In genomic region chr6:150118642-150119041, GRCh38 we compare ENCODE assay signal across 1 cellular context.
A peak's percentile ranks its signal among the peaks of the same experiment; 100 is the strongest.
TF ChIP-seq lines count a peak whose summit lies in the region.

No MANE protein-coding gene starts in this region.

TF ChIP-seq in HepG2, 621 proteins besides CTCF, POLR2A, EP300 and RAD21 (continued from another document):
- TF ChIP-seq ZNF20 (CRISPR knock-in tag; IDR thresholded peaks at IDR 0.05) (no peak), CEBPB (IDR thresholded peaks at IDR 0.05; ENCODE audit: borderline replicate concordance, low read depth, low read length) (peak; percentile 70), SRSF9 (IDR thresholded peaks at IDR 0.05; ENCODE audit: borderline replicate concordance, insufficient read depth, low read depth, low read length, poor library complexity, severe bottlenecking) (no peak)
TF ChIP-seq in HepG2: peak in this region for 11.
